ENCODE assay signal across 21 cellular contexts in genomic region chr14:37550511-37550910, GRCh38. TPM values are rescaled to one million over a fixed set of nuclear protein-coding genes. Genes with fewer than 3 reads are reported as not detected.
DNase-seq lines count a peak whose midpoint lies in the region; ATAC-seq and TF ChIP-seq lines count a peak whose summit lies in the region.
"Had no signal": no experiment of that assay in that cellular context is flagged by ENCODE, and none has a peak within 500 bp of the region (broad histone marks: within the 10 kb centered on the region; RNA-seq: fewer than 3 reads in every experiment).

No MANE protein-coding gene starts in this region.

- H4K20me1 ChIP-seq in PC-3 (ENCODE audit: low read length): no peaks in the 10 kb centered on the region

- BruUV-seq in PC-3 (replicated peaks; lab: Mats Ljungman, UMichigan): no TSS peak

- DNase-seq in GM03348 (ENCODE audit: low spot score) (peak; percentile 31), PC-3 (peak; percentile 82), fibroblast of peridontal ligament (ENCODE audit: extremely low read depth) (peak; percentile 96), globus pallidus (ENCODE audit: low spot score) (no peak), hypothalamus (lab: John Stamatoyannopoulos, UW) (no peak)
- DNase-seq: activated CD4-positive, CD25-positive, alpha-beta regulatory T cell; activated CD8-positive, alpha-beta T cell treated with anti-CD3 and anti-CD28 coated beads, Interleukin-2, amount 10 ng/mL, durations not matched to agents 7 days and 5 days; activated naive CD4-positive, alpha-beta T cell treated with anti-CD3 and anti-CD28 coated beads, Interleukin-2, amount 50 U/mL, for 16 hours; activated T-cell treated with anti-CD3 and anti-CD28 coated beads, Interleukin-2, amount 50 U/mL, for 4 hours; DND-41; left ventricle myocardium superior; NCI-H146; SK-N-SH; stimulated activated CD4-positive, alpha-beta T cell treated with anti-CD3 and anti-CD28 coated beads, Interleukin-12 subunit alpha, Interleukin-12 subunit beta, amount 100 ng/mL, for 4 hours; stimulated activated CD8-positive, alpha-beta memory T cell treated with anti-CD3 and anti-CD28 coated beads, Interleukin-4, amount 100 ng/mL, for 48 hours; substantia nigra had no signal

- H3K4me3 ChIP-seq in PC-3 (ENCODE audit: low read length): no peak overlapping the region
- H3K4me3 ChIP-seq: coronary artery had no signal

- peak; percentile 37 for ATAC-seq in PC-3
- no peak for ATAC-seq in GM21786 (IDR thresholded peaks at IDR 0.05; ENCODE audit: unreplicated experiment)
- ATAC-seq in HG03571 (IDR thresholded peaks at IDR 0.05; ENCODE audit: unreplicated experiment): no peak
- ATAC-seq: activated CD8-positive, alpha-beta T cell treated with anti-CD3 and anti-CD28 coated beads, Interleukin-2, amount 10 ng/mL, durations not matched to agents 7 days and 5 days; activated T-cell treated with anti-CD3 and anti-CD28 coated beads, Interleukin-2, amount 50 U/mL, for 4 hours; left ventricle myocardium superior had no signal

- intact Hi-C loops in PC-3 (cut with micrococcal nuclease): loop anchor here (1.0 kb wide), 2 partner anchors 17 to 114 kb away; no protein-coding TSS in a partner anchor

- no peaks in the 10 kb centered on the region for H3F3A ChIP-seq in PC-3 (ENCODE audit: low read length, unreplicated experiment)

- 0 out of 2 replicates have a peak overlapping the region, but pooled peaks have one; percentile 23 for H3K9ac ChIP-seq in PC-3 (ENCODE audit: low read length)
- H3K9ac ChIP-seq: SK-N-SH had no signal

- H3K36me3 ChIP-seq in PC-3 (ENCODE audit: low read depth, low read length): no peaks in the 10 kb centered on the region; the same call in 1 of the 2 replicates

- H3K27me3 ChIP-seq in PC-3 (ENCODE audit: low read length): no peaks in the 10 kb centered on the region

- peak overlapping the region; percentile 60 for H3K4me2 ChIP-seq in PC-3 (ENCODE audit: low read length)
- H3K4me2 ChIP-seq: SK-N-SH had no signal

- POLR2A ChIA-PET in PC-3 (lab: Charles Lee; ENCODE audit: unreplicated experiment): interaction anchor here (1.1 kb wide), 1 partner anchor 38 kb away, joined by 4 read pairs; no protein-coding TSS in a partner anchor

- H2AFZ ChIP-seq in PC-3 (ENCODE audit: low read length): 0 out of 2 replicates have a peak overlapping the region, but pooled peaks have one; percentile 7

- peak overlapping the region; percentile 16; the same call in 1 of the 2 replicates for H3K27ac ChIP-seq in 22Rv1
- H3K27ac ChIP-seq in PC-3 (ENCODE audit: low read length): peak overlapping the region; percentile 3; the same call in 1 of the 2 replicates
- H3K27ac ChIP-seq: coronary artery had no signal

- CTCF ChIA-PET in PC-3 (lab: Charles Lee): interaction anchor here (0.6 kb wide), 1 partner anchor 306 kb away, joined by 3 read pairs; no protein-coding TSS in a partner anchor

- no peaks in the 10 kb centered on the region for H3K9me3 ChIP-seq in PC-3 (ENCODE audit: low read length)
- H3K9me3 ChIP-seq: SK-N-SH had no signal

- peaks cover 44% of the 10 kb centered on the region for H3K4me1 ChIP-seq in PC-3 (ENCODE audit: insufficient read depth, low read length)

- no peaks in the 10 kb centered on the region for H3K9me2 ChIP-seq in PC-3 (replicated peaks; ENCODE audit: low read length)
- H3K9me2 ChIP-seq: SK-N-SH had no signal

- H3K79me2 ChIP-seq in PC-3 (ENCODE audit: low read length): no peaks in the 10 kb centered on the region

- no peak for TF ChIP-seq CTCF in 22Rv1 (IDR thresholded peaks at IDR 0.05)
- no peak for TF ChIP-seq CTCF in PC-3 (conservative IDR thresholded peaks at IDR 0.05; ENCODE audit: low read depth, low read length)

RNA-seq across cellular contexts. Expression of gene FOXA1, which starts 44.5 kb away (rescaled TPM):
- 212 and 249 TPM in 2 replicates for total RNA-seq in PC-3 (2014; rRNA removed)
- total RNA-seq: activated CD8-positive, alpha-beta T cell treated with anti-CD3 and anti-CD28 coated beads, Interleukin-2, amount 10 ng/mL, durations not matched to agents 7 days and 5 days; endothelial cell of umbilical vein; left ventricle myocardium superior had no signal

RNA-seq across cellular contexts. Expression of gene TTC6, which starts 44.9 kb away (rescaled TPM):
- 13.4 and 18.0 TPM in 2 replicates for total RNA-seq in PC-3 (2014; rRNA removed)
- total RNA-seq: activated CD8-positive, alpha-beta T cell treated with anti-CD3 and anti-CD28 coated beads, Interleukin-2, amount 10 ng/mL, durations not matched to agents 7 days and 5 days; activated T-cell treated with anti-CD3 and anti-CD28 coated beads, Interleukin-2, amount 50 U/mL, for 4 hours; left ventricle myocardium superior had no signal

Comparison
In these comparisons a context has a peak if more than half of its experiments do, and no peak if none do; other contexts are left out.
1. DNase-seq: peak in GM03348 (single experiment), PC-3 (single experiment) and fibroblast of peridontal ligament (single experiment); none in globus pallidus (single experiment) and hypothalamus (0 of 51).